ENCODE assay signal across 1 cellular context in genomic region chrX:15601932-15602331, GRCh38.
TF ChIP-seq lines count a peak whose summit lies in the region.

No MANE protein-coding gene starts in this region.

TF ChIP-seq in HepG2, 621 proteins besides CTCF, POLR2A, EP300 and RAD21 (continued from another document and continues in another):
- TF ChIP-seq, protein P1, sequence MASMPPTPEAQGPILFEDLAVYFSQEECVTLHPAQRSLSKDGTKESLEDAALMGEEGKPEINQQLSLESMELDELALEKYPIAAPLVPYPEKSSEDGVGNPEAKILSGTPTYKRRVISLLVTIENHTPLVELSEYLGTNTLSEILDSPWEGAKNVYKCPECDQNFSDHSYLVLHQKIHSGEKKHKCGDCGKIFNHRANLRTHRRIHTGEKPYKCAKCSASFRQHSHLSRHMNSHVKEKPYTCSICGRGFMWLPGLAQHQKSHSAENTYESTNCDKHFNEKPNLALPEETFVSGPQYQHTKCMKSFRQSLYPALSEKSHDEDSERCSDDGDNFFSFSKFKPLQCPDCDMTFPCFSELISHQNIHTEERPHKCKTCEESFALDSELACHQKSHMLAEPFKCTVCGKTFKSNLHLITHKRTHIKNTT (CRISPR knock-in tag; IDR thresholded peaks at IDR 0.05), result no peak
- TF ChIP-seq FOXO1 (CRISPR knock-in tag; IDR thresholded peaks at IDR 0.05) (peak; percentile 82), SRSF1 (optimal IDR thresholded peaks at IDR 0.05; ENCODE audit: low read depth, low read length) (no peak), ZBTB49 (CRISPR knock-in tag; IDR thresholded peaks at IDR 0.05; ENCODE audit: borderline replicate concordance) (no peak), HMGA1 (CRISPR knock-in tag; conservative IDR thresholded peaks at IDR 0.05) (no peak), AGO2 (optimal IDR thresholded peaks at IDR 0.05; ENCODE audit: low read depth, low read length) (no peak), SP2 (CRISPR knock-in tag; IDR thresholded peaks at IDR 0.05) (no peak), MAFK (conservative IDR thresholded peaks at IDR 0.05 in 1 of 2, IDR thresholded peaks at IDR 0.05 in 1 of 2; ENCODE audit: low read length in 2 of 2) (no peak; a peak in 1 of 4 replicates), GABPA (IDR thresholded peaks at IDR 0.05; ENCODE audit: low read depth, low read length) (no peak), GABPA (CRISPR knock-in tag; IDR thresholded peaks at IDR 0.05; ENCODE audit: low read depth) (no peak), ZNF326 (CRISPR knock-in tag; IDR thresholded peaks at IDR 0.05; ENCODE audit: borderline replicate concordance) (no peak), ZNF484 (CRISPR knock-in tag; IDR thresholded peaks at IDR 0.05; ENCODE audit: borderline replicate concordance, low read depth) (no peak), SRSF4 (IDR thresholded peaks at IDR 0.05; ENCODE audit: low read depth, low read length, poor library complexity, severe bottlenecking) (no peak), IKZF4 (CRISPR knock-in tag; IDR thresholded peaks at IDR 0.05; ENCODE audit: borderline replicate concordance, low read depth, not compliant biosample characterization) (no peak), KDM1A (CRISPR knock-in tag; IDR thresholded peaks at IDR 0.05) (no peak), ZNF652 (CRISPR knock-in tag; IDR thresholded peaks at IDR 0.05; ENCODE audit: borderline replicate concordance, low read depth) (no peak), JUNB (CRISPR knock-in tag; IDR thresholded peaks at IDR 0.05; ENCODE audit: borderline replicate concordance) (no peak), KLF9 (CRISPR knock-in tag; IDR thresholded peaks at IDR 0.05; ENCODE audit: low read depth) (no peak), NCOA5 (CRISPR knock-in tag; IDR thresholded peaks at IDR 0.05) (no peak), NFYB (CRISPR knock-in tag; IDR thresholded peaks at IDR 0.05) (no peak), PHF5A (CRISPR knock-in tag; IDR thresholded peaks at IDR 0.05; ENCODE audit: low read depth, unreplicated experiment) (no peak), GLI4 (CRISPR knock-in tag; IDR thresholded peaks at IDR 0.05; ENCODE audit: borderline replicate concordance) (no peak), ZNF350 (CRISPR knock-in tag; IDR thresholded peaks at IDR 0.05; ENCODE audit: borderline replicate concordance, low read depth) (no peak), NFKB2 (CRISPR knock-in tag; IDR thresholded peaks at IDR 0.05; ENCODE audit: borderline replicate concordance) (no peak), RFX5 (IDR thresholded peaks at IDR 0.05; ENCODE audit: low read depth, low read length) (no peak), FOXJ3 (CRISPR knock-in tag; IDR thresholded peaks at IDR 0.05; ENCODE audit: borderline replicate concordance) (peak; percentile 41; the same call in 1 of the 2 replicates), ZNF646 (CRISPR knock-in tag; IDR thresholded peaks at IDR 0.05) (no peak), KLF15 (CRISPR knock-in tag; IDR thresholded peaks at IDR 0.05; ENCODE audit: borderline replicate concordance) (no peak), RXRA (CRISPR knock-in tag; IDR thresholded peaks at IDR 0.05) (no peak), AGO1 (IDR thresholded peaks at IDR 0.05; ENCODE audit: low read depth, low read length, poor library complexity, severe bottlenecking) (no peak), ZNF572 (CRISPR knock-in tag; IDR thresholded peaks at IDR 0.05) (no peak), NFIC (IDR thresholded peaks at IDR 0.05; ENCODE audit: low read length) (no peak), ZMYM4 (CRISPR knock-in tag; IDR thresholded peaks at IDR 0.05) (peak; percentile 54; the same call in 1 of the 2 replicates), ZNF207 (IDR thresholded peaks at IDR 0.05; ENCODE audit: borderline replicate concordance) (no peak), ZNF564 (CRISPR knock-in tag; IDR thresholded peaks at IDR 0.05) (no peak), ZNF343 (CRISPR knock-in tag; IDR thresholded peaks at IDR 0.05) (no peak), NR2F6 (IDR thresholded peaks at IDR 0.05) (peak; percentile 67), NR2F6 (CRISPR knock-in tag; IDR thresholded peaks at IDR 0.05) (peak; percentile 73; the same call in 1 of the 2 replicates), NFE2 (CRISPR knock-in tag; IDR thresholded peaks at IDR 0.05) (no peak), ZNF782 (CRISPR knock-in tag; IDR thresholded peaks at IDR 0.05; ENCODE audit: borderline replicate concordance) (no peak), ZNF605 (CRISPR knock-in tag; IDR thresholded peaks at IDR 0.05) (no peak), ZSCAN9 (CRISPR knock-in tag; IDR thresholded peaks at IDR 0.05; ENCODE audit: borderline replicate concordance) (no peak)
- TF ChIP-seq, protein P2, sequence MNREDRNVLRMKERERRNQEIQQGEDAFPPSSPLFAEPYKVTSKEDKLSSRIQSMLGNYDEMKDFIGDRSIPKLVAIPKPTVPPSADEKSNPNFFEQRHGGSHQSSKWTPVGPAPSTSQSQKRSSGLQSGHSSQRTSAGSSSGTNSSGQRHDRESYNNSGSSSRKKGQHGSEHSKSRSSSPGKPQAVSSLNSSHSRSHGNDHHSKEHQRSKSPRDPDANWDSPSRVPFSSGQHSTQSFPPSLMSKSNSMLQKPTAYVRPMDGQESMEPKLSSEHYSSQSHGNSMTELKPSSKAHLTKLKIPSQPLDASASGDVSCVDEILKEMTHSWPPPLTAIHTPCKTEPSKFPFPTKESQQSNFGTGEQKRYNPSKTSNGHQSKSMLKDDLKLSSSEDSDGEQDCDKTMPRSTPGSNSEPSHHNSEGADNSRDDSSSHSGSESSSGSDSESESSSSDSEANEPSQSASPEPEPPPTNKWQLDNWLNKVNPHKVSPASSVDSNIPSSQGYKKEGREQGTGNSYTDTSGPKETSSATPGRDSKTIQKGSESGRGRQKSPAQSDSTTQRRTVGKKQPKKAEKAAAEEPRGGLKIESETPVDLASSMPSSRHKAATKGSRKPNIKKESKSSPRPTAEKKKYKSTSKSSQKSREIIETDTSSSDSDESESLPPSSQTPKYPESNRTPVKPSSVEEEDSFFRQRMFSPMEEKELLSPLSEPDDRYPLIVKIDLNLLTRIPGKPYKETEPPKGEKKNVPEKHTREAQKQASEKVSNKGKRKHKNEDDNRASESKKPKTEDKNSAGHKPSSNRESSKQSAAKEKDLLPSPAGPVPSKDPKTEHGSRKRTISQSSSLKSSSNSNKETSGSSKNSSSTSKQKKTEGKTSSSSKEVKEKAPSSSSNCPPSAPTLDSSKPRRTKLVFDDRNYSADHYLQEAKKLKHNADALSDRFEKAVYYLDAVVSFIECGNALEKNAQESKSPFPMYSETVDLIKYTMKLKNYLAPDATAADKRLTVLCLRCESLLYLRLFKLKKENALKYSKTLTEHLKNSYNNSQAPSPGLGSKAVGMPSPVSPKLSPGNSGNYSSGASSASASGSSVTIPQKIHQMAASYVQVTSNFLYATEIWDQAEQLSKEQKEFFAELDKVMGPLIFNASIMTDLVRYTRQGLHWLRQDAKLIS (CRISPR knock-in tag; IDR thresholded peaks at IDR 0.05), result no peak
- TF ChIP-seq, protein P3, sequence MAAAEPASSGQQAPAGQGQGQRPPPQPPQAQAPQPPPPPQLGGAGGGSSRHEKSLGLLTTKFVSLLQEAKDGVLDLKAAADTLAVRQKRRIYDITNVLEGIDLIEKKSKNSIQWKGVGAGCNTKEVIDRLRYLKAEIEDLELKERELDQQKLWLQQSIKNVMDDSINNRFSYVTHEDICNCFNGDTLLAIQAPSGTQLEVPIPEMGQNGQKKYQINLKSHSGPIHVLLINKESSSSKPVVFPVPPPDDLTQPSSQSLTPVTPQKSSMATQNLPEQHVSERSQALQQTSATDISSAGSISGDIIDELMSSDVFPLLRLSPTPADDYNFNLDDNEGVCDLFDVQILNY (CRISPR knock-in tag; conservative IDR thresholded peaks at IDR 0.05), result no peak
- TF ChIP-seq, protein P4, sequence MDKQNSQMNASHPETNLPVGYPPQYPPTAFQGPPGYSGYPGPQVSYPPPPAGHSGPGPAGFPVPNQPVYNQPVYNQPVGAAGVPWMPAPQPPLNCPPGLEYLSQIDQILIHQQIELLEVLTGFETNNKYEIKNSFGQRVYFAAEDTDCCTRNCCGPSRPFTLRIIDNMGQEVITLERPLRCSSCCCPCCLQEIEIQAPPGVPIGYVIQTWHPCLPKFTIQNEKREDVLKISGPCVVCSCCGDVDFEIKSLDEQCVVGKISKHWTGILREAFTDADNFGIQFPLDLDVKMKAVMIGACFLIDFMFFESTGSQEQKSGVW (CRISPR knock-in tag; IDR thresholded peaks at IDR 0.05; ENCODE audit: borderline replicate concordance), result no peak
- TF ChIP-seq, protein P5, sequence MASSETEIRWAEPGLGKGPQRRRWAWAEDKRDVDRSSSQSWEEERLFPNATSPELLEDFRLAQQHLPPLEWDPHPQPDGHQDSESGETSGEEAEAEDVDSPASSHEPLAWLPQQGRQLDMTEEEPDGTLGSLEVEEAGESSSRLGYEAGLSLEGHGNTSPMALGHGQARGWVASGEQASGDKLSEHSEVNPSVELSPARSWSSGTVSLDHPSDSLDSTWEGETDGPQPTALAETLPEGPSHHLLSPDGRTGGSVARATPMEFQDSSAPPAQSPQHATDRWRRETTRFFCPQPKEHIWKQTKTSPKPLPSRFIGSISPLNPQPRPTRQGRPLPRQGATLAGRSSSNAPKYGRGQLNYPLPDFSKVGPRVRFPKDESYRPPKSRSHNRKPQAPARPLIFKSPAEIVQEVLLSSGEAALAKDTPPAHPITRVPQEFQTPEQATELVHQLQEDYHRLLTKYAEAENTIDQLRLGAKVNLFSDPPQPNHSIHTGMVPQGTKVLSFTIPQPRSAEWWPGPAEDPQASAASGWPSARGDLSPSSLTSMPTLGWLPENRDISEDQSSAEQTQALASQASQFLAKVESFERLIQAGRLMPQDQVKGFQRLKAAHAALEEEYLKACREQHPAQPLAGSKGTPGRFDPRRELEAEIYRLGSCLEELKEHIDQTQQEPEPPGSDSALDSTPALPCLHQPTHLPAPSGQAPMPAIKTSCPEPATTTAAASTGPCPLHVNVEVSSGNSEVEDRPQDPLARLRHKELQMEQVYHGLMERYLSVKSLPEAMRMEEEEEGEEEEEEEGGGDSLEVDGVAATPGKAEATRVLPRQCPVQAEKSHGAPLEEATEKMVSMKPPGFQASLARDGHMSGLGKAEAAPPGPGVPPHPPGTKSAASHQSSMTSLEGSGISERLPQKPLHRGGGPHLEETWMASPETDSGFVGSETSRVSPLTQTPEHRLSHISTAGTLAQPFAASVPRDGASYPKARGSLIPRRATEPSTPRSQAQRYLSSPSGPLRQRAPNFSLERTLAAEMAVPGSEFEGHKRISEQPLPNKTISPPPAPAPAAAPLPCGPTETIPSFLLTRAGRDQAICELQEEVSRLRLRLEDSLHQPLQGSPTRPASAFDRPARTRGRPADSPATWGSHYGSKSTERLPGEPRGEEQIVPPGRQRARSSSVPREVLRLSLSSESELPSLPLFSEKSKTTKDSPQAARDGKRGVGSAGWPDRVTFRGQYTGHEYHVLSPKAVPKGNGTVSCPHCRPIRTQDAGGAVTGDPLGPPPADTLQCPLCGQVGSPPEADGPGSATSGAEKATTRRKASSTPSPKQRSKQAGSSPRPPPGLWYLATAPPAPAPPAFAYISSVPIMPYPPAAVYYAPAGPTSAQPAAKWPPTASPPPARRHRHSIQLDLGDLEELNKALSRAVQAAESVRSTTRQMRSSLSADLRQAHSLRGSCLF (CRISPR knock-in tag; IDR thresholded peaks at IDR 0.05; ENCODE audit: borderline replicate concordance), result no peak
